32 cellular contexts compared by ENCODE assay signal in the genomic region with DNA sequence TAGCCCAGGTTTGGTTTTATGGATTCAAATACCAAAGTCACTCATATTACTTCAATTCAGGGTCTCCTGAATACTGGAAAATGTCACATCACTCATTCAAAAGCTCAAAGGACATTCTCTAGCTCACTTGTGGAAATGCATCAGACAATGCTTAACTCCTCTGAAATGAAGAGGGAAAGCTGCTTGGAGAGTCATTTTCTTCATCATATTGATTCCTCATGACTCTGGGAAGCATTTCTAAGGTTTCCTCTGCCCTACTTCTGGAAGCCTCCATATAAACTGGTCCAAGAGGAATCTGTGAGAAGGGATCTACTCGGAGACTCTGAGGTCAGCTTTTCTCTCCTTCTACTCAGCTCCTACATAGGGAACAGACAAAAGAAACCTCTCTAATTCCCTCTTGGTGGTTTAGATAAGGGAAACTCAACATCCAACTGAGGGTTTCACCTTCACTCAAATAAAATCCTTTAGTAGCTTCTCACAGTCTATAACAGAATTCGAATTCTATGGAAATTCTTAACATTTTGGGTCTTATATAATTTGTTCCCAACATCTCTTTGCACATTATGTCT.
"Had no signal": no experiment of that assay in that cellular context is flagged by ENCODE, and none has a peak within 500 bp of the region (broad histone marks: within the 10 kb centered on the region; RNA-seq: fewer than 3 reads in every experiment).

No MANE protein-coding gene starts in this region.

- H3K4me1 Mint-ChIP-seq: activated B cell treated with CpG ODN at 0.5 μM for 24 hours; activated CD4-positive, alpha-beta T cell treated with anti-CD3 and anti-CD28 coated beads for 36 hours had no signal

- H3K27ac ChIP-seq: body of pancreas, WERI-Rb-1 had no signal

- H3K27ac Mint-ChIP-seq: activated B cell treated with CpG ODN at 0.5 μM for 24 hours; activated CD4-positive, alpha-beta memory T cell treated with anti-CD3 and anti-CD28 coated beads for 36 hours; activated CD4-positive, alpha-beta T cell treated with anti-CD3 and anti-CD28 coated beads for 36 hours; activated CD4-positive, alpha-beta T cell treated with anti-CD3 and anti-CD28 coated beads, Interleukin-2, amount 10 ng/mL, durations not matched to agents 24 days and 14 days; activated CD8-positive, alpha-beta memory T cell treated with anti-CD3 and anti-CD28 coated beads, Interleukin-2, amount 10 ng/mL, durations not matched to agents 7 days and 5 days; activated CD8-positive, alpha-beta T cell treated with anti-CD3 and anti-CD28 coated beads, Interleukin-2, amount 10 ng/mL, durations not matched to agents 7 days and 5 days; activated naive CD4-positive, alpha-beta T cell treated with anti-CD3 and anti-CD28 coated beads, Interleukin-2, amount 10 ng/mL, durations not matched to agents 7 days and 5 days; activated naive CD4-positive, alpha-beta T cell treated with anti-CD3 and anti-CD28 coated beads, Interleukin-2, amount 50 U/mL, for 72 hours; activated naive CD8-positive, alpha-beta T cell treated with anti-CD3 and anti-CD28 coated beads, Interleukin-2, amount 10 ng/mL, durations not matched to agents 7 days and 5 days; activated T-helper 1 cell treated with anti-CD3 and anti-CD28 coated beads, Interleukin-12 subunit alpha, Interleukin-12 subunit beta, Interleukin-2, Interleukin-4 antibody, amounts not matched to agents 30 ng/mL and 10 ng/mL and 1 ng/mL, durations not matched to agents 14 hours and 24 hours and 36 hours had no signal

- H3K4me1 ChIP-seq: body of pancreas had no signal

- FAIRE-seq: colon, endometrium, frontal cortex, TTC549 had no signal

- DNase-seq: activated B cell treated with CpG ODN at 0.5 μM for 24 hours; activated CD4-positive, alpha-beta memory T cell treated with anti-CD3 and anti-CD28 coated beads for 36 hours; activated CD4-positive, alpha-beta T cell treated with anti-CD3 and anti-CD28 coated beads for 36 hours; activated CD4-positive, alpha-beta T cell treated with anti-CD3 and anti-CD28 coated beads, Interleukin-2, amount 10 ng/mL, durations not matched to agents 24 days and 14 days; activated CD4-positive, CD25-positive, alpha-beta regulatory T cell treated with anti-CD3 and anti-CD28 coated beads, Interleukin-2, amount 50 U/mL, for 72 hours; activated CD8-positive, alpha-beta memory T cell treated with anti-CD3 and anti-CD28 coated beads, Interleukin-2, amount 10 ng/mL, durations not matched to agents 7 days and 5 days; activated CD8-positive, alpha-beta memory T cell treated with anti-CD3 and anti-CD28 coated beads, Interleukin-2, amount 50 U/mL, for 4 hours; activated CD8-positive, alpha-beta T cell treated with anti-CD3 and anti-CD28 coated beads, Interleukin-2, amount 10 ng/mL, durations not matched to agents 7 days and 5 days; activated gamma-delta T cell; activated naive CD4-positive, alpha-beta T cell; activated naive CD4-positive, alpha-beta T cell treated with anti-CD3 and anti-CD28 coated beads, Interleukin-2, amount 10 ng/mL, durations not matched to agents 7 days and 5 days; activated naive CD8-positive, alpha-beta T cell treated with anti-CD3 and anti-CD28 coated beads, Interleukin-2, amount 10 ng/mL, durations not matched to agents 7 days and 5 days; activated T-cell treated with anti-CD3 and anti-CD28 coated beads, Interleukin-2, amount 50 U/mL, for 1 hour; activated T-cell treated with anti-CD3 and anti-CD28 coated beads, Interleukin-2, amount 50 U/mL, for 48 hours; amniotic stem cell; aorta; body of pancreas; caudate nucleus; cortex of kidney; dermis blood vessel endothelial cell; effector CD8-positive, alpha-beta T cell; foreskin fibroblast; head of caudate nucleus; T-helper 2 cell; WERI-Rb-1 had no signal

- ATAC-seq: activated CD4-positive, alpha-beta T cell treated with anti-CD3 and anti-CD28 coated beads for 36 hours; activated CD8-positive, alpha-beta memory T cell treated with anti-CD3 and anti-CD28 coated beads, Interleukin-2, amount 10 ng/mL, durations not matched to agents 7 days and 5 days; activated CD8-positive, alpha-beta T cell treated with anti-CD3 and anti-CD28 coated beads, Interleukin-2, amount 10 ng/mL, durations not matched to agents 7 days and 5 days; activated naive CD4-positive, alpha-beta T cell treated with anti-CD3 and anti-CD28 coated beads, Interleukin-2, amount 50 U/mL, for 72 hours; body of pancreas; esophagus mucosa had no signal

- H3K27me3 ChIP-seq: body of pancreas had no signal

- H3K4me3 Mint-ChIP-seq: activated B cell treated with CpG ODN at 0.5 μM for 24 hours; activated CD4-positive, alpha-beta memory T cell treated with anti-CD3 and anti-CD28 coated beads for 36 hours; activated CD4-positive, alpha-beta T cell treated with anti-CD3 and anti-CD28 coated beads for 36 hours; activated CD4-positive, alpha-beta T cell treated with anti-CD3 and anti-CD28 coated beads, Interleukin-2, amount 10 ng/mL, durations not matched to agents 24 days and 14 days; activated CD8-positive, alpha-beta memory T cell treated with anti-CD3 and anti-CD28 coated beads, Interleukin-2, amount 10 ng/mL, durations not matched to agents 7 days and 5 days; activated CD8-positive, alpha-beta T cell treated with anti-CD3 and anti-CD28 coated beads, Interleukin-2, amount 10 ng/mL, durations not matched to agents 7 days and 5 days; activated naive CD4-positive, alpha-beta T cell treated with anti-CD3 and anti-CD28 coated beads, Interleukin-2, amount 10 ng/mL, durations not matched to agents 7 days and 5 days; activated naive CD8-positive, alpha-beta T cell treated with anti-CD3 and anti-CD28 coated beads, Interleukin-2, amount 10 ng/mL, durations not matched to agents 7 days and 5 days; activated T-helper 1 cell treated with anti-CD3 and anti-CD28 coated beads, Interleukin-12 subunit alpha, Interleukin-12 subunit beta, Interleukin-2, Interleukin-4 antibody, amounts not matched to agents 30 ng/mL and 10 ng/mL and 1 ng/mL, durations not matched to agents 14 hours and 24 hours and 36 hours had no signal

- H3K27me3 Mint-ChIP-seq: activated B cell treated with CpG ODN at 0.5 μM for 24 hours; activated CD4-positive, alpha-beta memory T cell treated with anti-CD3 and anti-CD28 coated beads for 36 hours; activated CD4-positive, alpha-beta T cell treated with anti-CD3 and anti-CD28 coated beads for 36 hours; activated CD4-positive, alpha-beta T cell treated with anti-CD3 and anti-CD28 coated beads, Interleukin-2, amount 10 ng/mL, durations not matched to agents 24 days and 14 days; activated CD8-positive, alpha-beta memory T cell treated with anti-CD3 and anti-CD28 coated beads, Interleukin-2, amount 10 ng/mL, durations not matched to agents 7 days and 5 days; activated naive CD4-positive, alpha-beta T cell treated with anti-CD3 and anti-CD28 coated beads, Interleukin-2, amount 10 ng/mL, durations not matched to agents 7 days and 5 days; activated naive CD8-positive, alpha-beta T cell treated with anti-CD3 and anti-CD28 coated beads, Interleukin-2, amount 10 ng/mL, durations not matched to agents 7 days and 5 days had no signal

- H3K4me3 ChIP-seq: body of pancreas had no signal
